Comparison of ENCODE assay signal across 13 cellular contexts in the genomic region with DNA sequence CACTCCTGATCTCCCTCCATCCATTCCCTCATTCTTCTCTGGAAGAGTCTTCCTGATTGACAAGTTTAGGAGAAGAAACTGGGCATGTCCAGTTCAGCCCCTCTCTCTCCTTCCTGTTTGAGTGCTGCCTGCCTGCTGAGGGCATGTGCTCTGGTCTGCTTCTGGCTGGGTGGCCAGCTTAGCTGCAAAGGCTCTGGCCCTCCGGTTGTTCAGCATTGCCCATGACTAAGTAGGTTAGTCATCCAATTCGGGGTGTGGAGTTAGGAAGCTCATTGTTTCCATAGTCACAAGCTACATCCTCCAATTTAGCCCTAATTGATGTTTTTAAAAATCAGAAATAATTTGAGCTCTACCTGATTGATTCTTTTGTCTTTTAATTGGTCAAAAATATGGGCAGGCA. TPM values are rescaled to one million over a fixed set of nuclear protein-coding genes. Genes with fewer than 3 reads are reported as not detected.
DNase-seq lines count a peak whose midpoint lies in the region; ATAC-seq, FAIRE-seq and TF ChIP-seq lines count a peak whose summit lies in the region.
"Had no signal": no experiment of that assay in that cellular context is flagged by ENCODE, and none has a peak within 500 bp of the region (broad histone marks: within the 10 kb centered on the region; RNA-seq: fewer than 3 reads in every experiment).

No MANE protein-coding gene starts in this region.

- H3K9ac ChIP-seq in endothelial cell of umbilical vein (replicated peaks; ENCODE audit: extremely low read depth, insufficient read depth, low read length), result no peak overlapping the region

- TF ChIP-seq POLR2A in endothelial cell of umbilical vein (IDR thresholded peaks at IDR 0.05; ENCODE audit: low read depth, low read length), result no peak

- peak overlapping the region; percentile 73 for H2AFZ ChIP-seq in endothelial cell of umbilical vein (ENCODE audit: low read depth, low read length)

- dilution Hi-C loops in endothelial cell of umbilical vein (cut with MboI; ENCODE audit: extremely low pct_ligation_motif_present, low sequenced_read_pairs), result no loop called here

- no peak for ATAC-seq in HG02884 (IDR thresholded peaks at IDR 0.05; ENCODE audit: unreplicated experiment)
- ATAC-seq in effector memory CD8-positive, alpha-beta T cell (replicated peaks), result no peak

- H3K79me2 ChIP-seq in endothelial cell of umbilical vein (ENCODE audit: control insufficient read depth, insufficient read depth, low read length), result no peaks in the 10 kb centered on the region

- peaks cover 7% of the 10 kb centered on the region for H3K36me3 Mint-ChIP-seq in effector memory CD8-positive, alpha-beta T cell (ENCODE audit: insufficient read depth)
- H3K36me3 Mint-ChIP-seq: immature natural killer cell had no signal

- H3K4me3 ChIP-seq in endothelial cell of umbilical vein (replicated peaks in 1 of 3; ENCODE audit: insufficient read depth in 1 of 3, low read depth in 1 of 3, low read length in 3 of 3), result no peak overlapping the region

- H3K4me1 ChIP-seq in endothelial cell of umbilical vein (ENCODE audit: control insufficient read depth, extremely low read depth, insufficient read depth, low read length), result peaks cover 3% of the 10 kb centered on the region

- DNase-seq in ELF-1 (ENCODE audit: low read depth, low spot score), result peak; percentile 66
- peak; percentile 85 for DNase-seq in NCI-H226
- DNase-seq in endothelial cell of umbilical vein (ENCODE audit: low read depth, low spot score), result peak; percentile 77
- DNase-seq in myocyte (ENCODE audit: low read depth), result peak; percentile 56
- no peak for DNase-seq in stimulated activated naive CD4-positive, alpha-beta T cell (lab: John Stamatoyannopoulos, UW)
- DNase-seq in activated T-cell treated with anti-CD3 and anti-CD28 coated beads, Interleukin-2, amount 50 U/mL, for 1 hour, result no peak
- no peak for DNase-seq in effector memory CD8-positive, alpha-beta T cell
- DNase-seq: immature natural killer cell, KG1, SHP77 treated with DMSO at 0.1 percent for 48 hours, substantia nigra had no signal

- no peaks in the 10 kb centered on the region for H4K20me1 ChIP-seq in endothelial cell of umbilical vein (replicated peaks; ENCODE audit: control insufficient read depth, extremely low read depth, insufficient read depth, low read length)

- H3K4me3 Mint-ChIP-seq in effector memory CD8-positive, alpha-beta T cell, result no peak overlapping the region
- H3K4me3 Mint-ChIP-seq: immature natural killer cell had no signal

- POLR2A ChIA-PET in endothelial cell of umbilical vein (lab: Charles Lee), result no interaction called here

- H3K9me3 ChIP-seq in endothelial cell of umbilical vein (replicated peaks; ENCODE audit: control insufficient read depth, insufficient read depth, low read length), result no peaks in the 10 kb centered on the region

- peak; percentile 84 for FAIRE-seq in endothelial cell of umbilical vein (lab: Jason Lieb, UNC)

- intact Hi-C loops in endothelial cell of umbilical vein (cut with micrococcal nuclease), result no loop called here

- H3K9me3 Mint-ChIP-seq in effector memory CD8-positive, alpha-beta T cell, result no peaks in the 10 kb centered on the region
- H3K9me3 Mint-ChIP-seq: activated T-helper 2 cell treated with anti-CD3 and anti-CD28 coated beads, Interferon-gamma antibody, Interleukin-2, Interleukin-4, amounts not matched to agents 10 μg/mL and 5 μg/mL and 100 μg/mL, durations not matched to agents 14 hours and 24 hours and 36 hours had no signal

- BruUV-seq in endothelial cell of umbilical vein (replicated peaks; lab: Mats Ljungman, UMichigan), result no TSS peak

- peaks cover 24 to 49% of the 10 kb centered on the region in 2 donors for H3K27me3 Mint-ChIP-seq in effector memory CD8-positive, alpha-beta T cell

- no peak overlapping the region for H3K4me2 ChIP-seq in endothelial cell of umbilical vein (ENCODE audit: insufficient read depth, low read length)

- CTCF ChIA-PET in endothelial cell of umbilical vein (lab: Charles Lee), result interaction anchor here (0.6 to 1.5 kb wide), 5 partner anchors 10 to 264 kb away, joined by 3 to 4 read pairs (median 3); no protein-coding TSS in a partner anchor

- TF ChIP-seq CTCF in endothelial cell of umbilical vein (IDR thresholded peaks at IDR 0.05; ENCODE audit: extremely low read depth in 1 of 2, insufficient read depth in 1 of 2, low read depth in 1 of 2, low read length in 2 of 2), result no peak

- no peak overlapping the region for H3K27ac Mint-ChIP-seq in effector memory CD8-positive, alpha-beta T cell
- H3K27ac Mint-ChIP-seq: activated T-helper 2 cell treated with anti-CD3 and anti-CD28 coated beads, Interferon-gamma antibody, Interleukin-2, Interleukin-4, amounts not matched to agents 10 μg/mL and 5 μg/mL and 100 μg/mL, durations not matched to agents 14 hours and 24 hours and 36 hours; immature natural killer cell had no signal

- H3K4me1 Mint-ChIP-seq in effector memory CD8-positive, alpha-beta T cell (ENCODE audit: low read depth in 2 of 2), result peaks cover 0 to 3% of the 10 kb centered on the region in 2 donors
- H3K4me1 Mint-ChIP-seq: immature natural killer cell had no signal

- H3K27me3 ChIP-seq in endothelial cell of umbilical vein (ENCODE audit: control insufficient read depth in 2 of 2, insufficient read depth in 2 of 2, low read length in 2 of 2), result no peaks in the 10 kb centered on the region

- H3K36me3 ChIP-seq in endothelial cell of umbilical vein (ENCODE audit: control insufficient read depth in 2 of 2, extremely low read depth in 1 of 2, insufficient read depth in 2 of 2, low read length in 2 of 2), result no peaks in the 10 kb centered on the region

- H3K27ac ChIP-seq in endothelial cell of umbilical vein (ENCODE audit: insufficient read depth, low read depth, low read length), result no peak overlapping the region

- H3K9me1 ChIP-seq in endothelial cell of umbilical vein (replicated peaks; ENCODE audit: control insufficient read depth, extremely low read depth, insufficient read depth, low read length), result no peaks in the 10 kb centered on the region

TF ChIP-seq in endothelial cell of umbilical vein, 7 proteins besides CTCF, POLR2A, EP300 and RAD21:
- TF ChIP-seq, protein P1, sequence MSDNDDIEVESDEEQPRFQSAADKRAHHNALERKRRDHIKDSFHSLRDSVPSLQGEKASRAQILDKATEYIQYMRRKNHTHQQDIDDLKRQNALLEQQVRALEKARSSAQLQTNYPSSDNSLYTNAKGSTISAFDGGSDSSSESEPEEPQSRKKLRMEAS (IDR thresholded peaks at IDR 0.05; ENCODE audit: insufficient read depth, insufficient read length), result no peak
- peak; percentile 87 for TF ChIP-seq FOS (IDR thresholded peaks at IDR 0.05; ENCODE audit: borderline replicate concordance, insufficient read depth, low read length)
- peak; percentile 59 for TF ChIP-seq JUN (IDR thresholded peaks at IDR 0.05; ENCODE audit: borderline replicate concordance, insufficient read depth, insufficient read length, low read depth)
- TF ChIP-seq MYC (IDR thresholded peaks at IDR 0.05; ENCODE audit: low read depth, low read length), result peak; percentile 23
- peak; percentile 61 for TF ChIP-seq POLR2AphosphoS5 (IDR thresholded peaks at IDR 0.05; ENCODE audit: insufficient read depth, low read depth, low read length)
- no peak for TF ChIP-seq EZH2 (IDR thresholded peaks at IDR 0.05; ENCODE audit: borderline replicate concordance, low read depth, low read length, severe bottlenecking)
- TF ChIP-seq GATA2 (IDR thresholded peaks at IDR 0.05; ENCODE audit: insufficient read depth, insufficient read length, low read depth, low read length), result no peak

RNA-seq across cellular contexts. Expression of gene PLA2G2E, which starts 25.6 kb away (rescaled TPM):
- not detected in 2 replicates for total RNA-seq in endothelial cell of umbilical vein
- not detected in 2 replicates for polyA plus RNA-seq in endothelial cell of umbilical vein
- not detected in 2 replicates for polyA plus RNA-seq in endothelial cell of umbilical vein (2011; cell fraction: cytosol; rRNA removed)
- polyA plus RNA-seq in endothelial cell of umbilical vein (2011; cell fraction: nucleus; rRNA removed), result not detected in 2 replicates
- not detected in 2 replicates for polyA plus RNA-seq in endothelial cell of umbilical vein (2012)
- not detected in 2 replicates for polyA minus RNA-seq in endothelial cell of umbilical vein
- not detected for polyA minus RNA-seq in endothelial cell of umbilical vein (2011; cell fraction: cytosol; rRNA and poly(A)+ RNA removed)
- polyA minus RNA-seq in endothelial cell of umbilical vein (2011; cell fraction: nucleus; rRNA and poly(A)+ RNA removed), result not detected in 2 replicates
- not detected in 2 replicates for total RNA-seq in myocyte
- polyA plus RNA-seq in myocyte (2012), result not detected
- total RNA-seq: activated T-helper 2 cell treated with anti-CD3 and anti-CD28 coated beads, Interferon-gamma antibody, Interleukin-2, Interleukin-4, amounts not matched to agents 10 μg/mL and 5 μg/mL and 100 μg/mL, durations not matched to agents 14 hours and 24 hours and 36 hours had no signal
- polyA plus RNA-seq: immature natural killer cell had no signal

RNA-seq across cellular contexts. Expression of gene PLA2G2A, which starts 30.4 kb away (rescaled TPM):
- not detected in 2 replicates for total RNA-seq in endothelial cell of umbilical vein
- polyA plus RNA-seq in endothelial cell of umbilical vein, result not detected in 2 replicates
- not detected in 2 replicates for polyA plus RNA-seq in endothelial cell of umbilical vein (2011; cell fraction: cytosol; rRNA removed)
- polyA plus RNA-seq in endothelial cell of umbilical vein (2011; cell fraction: nucleus; rRNA removed), result not detected in 2 replicates
- polyA plus RNA-seq in endothelial cell of umbilical vein (2012), result not detected in 2 replicates
- not detected in 2 replicates for polyA minus RNA-seq in endothelial cell of umbilical vein
- not detected for polyA minus RNA-seq in endothelial cell of umbilical vein (2011; cell fraction: cytosol; rRNA and poly(A)+ RNA removed)
- not detected in 2 replicates for polyA minus RNA-seq in endothelial cell of umbilical vein (2011; cell fraction: nucleus; rRNA and poly(A)+ RNA removed)
- not detected in 2 replicates for total RNA-seq in myocyte
- not detected for polyA plus RNA-seq in myocyte (2012)
- total RNA-seq: activated T-helper 2 cell treated with anti-CD3 and anti-CD28 coated beads, Interferon-gamma antibody, Interleukin-2, Interleukin-4, amounts not matched to agents 10 μg/mL and 5 μg/mL and 100 μg/mL, durations not matched to agents 14 hours and 24 hours and 36 hours had no signal
- polyA plus RNA-seq: immature natural killer cell had no signal

Comparison
In these comparisons a context has a peak if more than half of its experiments do, and no peak if none do; other contexts are left out.
1. DNase-seq: peak in ELF-1 (single experiment), NCI-H226 (single experiment), endothelial cell of umbilical vein (single experiment) and myocyte (single experiment); none in stimulated activated naive CD4-positive, alpha-beta T cell (0 of 6), activated T-cell treated with anti-CD3 and anti-CD28 coated beads, Interleukin-2, amount 50 U/mL, for 1 hour (single experiment) and effector memory CD8-positive, alpha-beta T cell (0 of 3).